Comparison of ENCODE assay signal across 12 cellular contexts in the genomic region with DNA sequence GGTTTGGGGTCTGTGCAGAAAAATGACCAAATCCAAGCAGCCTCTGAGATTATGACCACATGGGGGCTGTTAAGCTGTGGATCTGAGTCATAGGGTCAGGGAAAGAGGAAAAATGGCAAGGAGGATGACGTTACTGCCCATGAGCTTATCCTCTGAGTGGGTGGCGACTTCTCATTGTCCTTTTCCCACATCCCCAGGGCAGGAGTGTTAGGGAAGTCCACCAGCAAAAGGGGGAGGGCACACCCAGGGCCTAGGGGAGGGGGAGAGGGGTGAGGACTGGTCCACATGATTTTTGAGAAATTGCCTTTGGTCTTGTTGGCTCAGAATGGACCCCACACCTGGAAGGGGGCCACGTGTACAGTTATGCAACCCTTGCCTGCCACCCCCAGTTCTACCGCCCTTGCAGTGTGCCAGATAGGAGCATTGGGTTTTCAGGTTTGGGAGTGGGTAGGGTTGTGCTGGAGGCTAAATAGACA. TPM values are rescaled to one million over a fixed set of nuclear protein-coding genes. Genes with fewer than 3 reads are reported as not detected.
DNase-seq lines count a peak whose midpoint lies in the region; ATAC-seq and TF ChIP-seq lines count a peak whose summit lies in the region.
"Had no signal": no experiment of that assay in that cellular context is flagged by ENCODE, and none has a peak within 500 bp of the region (broad histone marks: within the 10 kb centered on the region; RNA-seq: fewer than 3 reads in every experiment).

No MANE protein-coding gene starts in this region.

- POLR2A ChIA-PET in CD4-positive, alpha-beta memory T cell (lab: Charles Lee; ENCODE audit: partially characterized antibody): no interaction called here

- intact Hi-C loops in upper lobe of right lung (cut with DNase I): no loop called here
- intact Hi-C loops in CD4-positive, alpha-beta memory T cell (cut with micrococcal nuclease): no loop called here

- peaks cover 2 to 23% (median 11%) of the 10 kb centered on the region in 4 donors for H3K4me1 Mint-ChIP-seq in CD4-positive, alpha-beta memory T cell
- peaks cover 26% of the 10 kb centered on the region for H3K4me1 Mint-ChIP-seq in activated T-cell treated with anti-CD3 and anti-CD28 coated beads, Interleukin-2, amount 50 U/mL, for 72 hours (ENCODE audit: low read depth)

- peaks cover 47% of the 10 kb centered on the region for H3K4me1 ChIP-seq in upper lobe of right lung
- peaks cover 13% of the 10 kb centered on the region for H3K4me1 ChIP-seq in CD4-positive, alpha-beta memory T cell (ENCODE audit: insufficient read depth, low read length)

- H3K9me3 Mint-ChIP-seq in CD4-positive, alpha-beta memory T cell: no peaks in the 10 kb centered on the region
- H3K9me3 Mint-ChIP-seq in activated T-cell treated with anti-CD3 and anti-CD28 coated beads, Interleukin-2, amount 50 U/mL, for 72 hours: no peaks in the 10 kb centered on the region
- H3K9me3 Mint-ChIP-seq: immature natural killer cell, T-cell had no signal

- H3K4me3 Mint-ChIP-seq in CD4-positive, alpha-beta memory T cell: no peak overlapping the region
- no peak overlapping the region for H3K4me3 Mint-ChIP-seq in activated T-cell treated with anti-CD3 and anti-CD28 coated beads, Interleukin-2, amount 50 U/mL, for 72 hours
- H3K4me3 Mint-ChIP-seq: immature natural killer cell, T-cell had no signal

- no peaks in the 10 kb centered on the region for H3K36me3 Mint-ChIP-seq in CD4-positive, alpha-beta memory T cell
- no peaks in the 10 kb centered on the region for H3K36me3 Mint-ChIP-seq in activated T-cell treated with anti-CD3 and anti-CD28 coated beads, Interleukin-2, amount 50 U/mL, for 72 hours (ENCODE audit: insufficient read depth in 2 of 2)
- H3K36me3 Mint-ChIP-seq: T-cell had no signal

- TF ChIP-seq CTCF in brain microvascular endothelial cell (IDR thresholded peaks at IDR 0.05; ENCODE audit: low read depth, low read length, missing control alignments): peak; percentile 31
- TF ChIP-seq CTCF in kidney epithelial cell (IDR thresholded peaks at IDR 0.05; ENCODE audit: insufficient read depth, low read length, poor library complexity, severe bottlenecking): no peak
- TF ChIP-seq CTCF in upper lobe of right lung (IDR thresholded peaks at IDR 0.05): no peak

- H3K27me3 Mint-ChIP-seq in CD4-positive, alpha-beta memory T cell: peaks cover 20 to 48% of the 10 kb centered on the region in 2 donors
- peaks cover 56% of the 10 kb centered on the region for H3K27me3 Mint-ChIP-seq in activated T-cell treated with anti-CD3 and anti-CD28 coated beads, Interleukin-2, amount 50 U/mL, for 72 hours (ENCODE audit: low read depth)

- DNase-seq in activated CD8-positive, alpha-beta memory T cell treated with anti-CD3 and anti-CD28 coated beads, Interleukin-2, amount 50 U/mL, for 48 hours: peak; percentile 17
- no peak for DNase-seq in activated CD8-positive, alpha-beta memory T cell treated with anti-CD3 and anti-CD28 coated beads for 24 hours
- DNase-seq in brain microvascular endothelial cell (peak; percentile 92), kidney epithelial cell (ENCODE audit: low read depth) (peak; percentile 63), upper lobe of right lung (no peak), NCI-H1694 treated with DMSO at 0.1 percent for 48 hours (lab: John Stamatoyannopoulos, UW) (no peak)
- no peak for DNase-seq in CD4-positive, alpha-beta memory T cell
- no peak for DNase-seq in activated T-cell treated with anti-CD3 and anti-CD28 coated beads, Interleukin-2, amount 50 U/mL, for 72 hours
- DNase-seq: immature natural killer cell, NCI-H1105 treated with DMSO at 0.1 percent for 48 hours, T-cell had no signal

- no peak overlapping the region for H3K27ac Mint-ChIP-seq in CD4-positive, alpha-beta memory T cell
- H3K27ac Mint-ChIP-seq in activated T-cell treated with anti-CD3 and anti-CD28 coated beads, Interleukin-2, amount 50 U/mL, for 72 hours: no peak overlapping the region
- H3K27ac Mint-ChIP-seq: immature natural killer cell had no signal

- H3K4me3 ChIP-seq in brain microvascular endothelial cell (ENCODE audit: low read depth, low read length): peak overlapping the region; percentile 92
- H3K4me3 ChIP-seq in kidney epithelial cell (ENCODE audit: low read depth, low read length): no peak overlapping the region
- no peak overlapping the region for H3K4me3 ChIP-seq in upper lobe of right lung
- no peak overlapping the region for H3K4me3 ChIP-seq in CD4-positive, alpha-beta memory T cell (ENCODE audit: low read length in 2 of 2)

- H3K36me3 ChIP-seq in brain microvascular endothelial cell (replicated peaks) (no peaks in the 10 kb centered on the region), kidney epithelial cell (ENCODE audit: control insufficient read depth, insufficient read depth, low read length) (no peaks in the 10 kb centered on the region), upper lobe of right lung (no peaks in the 10 kb centered on the region)
- no peaks in the 10 kb centered on the region for H3K36me3 ChIP-seq in CD4-positive, alpha-beta memory T cell (ENCODE audit: insufficient read depth, low read length)

- CTCF ChIA-PET in CD4-positive, alpha-beta memory T cell (lab: Charles Lee; ENCODE audit: partially characterized antibody): interaction anchor here (0.6 to 14.6 kb wide), 3 partner anchors 9 to 37 kb away, joined by 3 to 367 read pairs (median 19); no protein-coding TSS in a partner anchor

- in situ Hi-C loops in brain microvascular endothelial cell (cut with HindIII; ENCODE audit: low pct_ligation_motif_present, low sequenced_read_pairs): no loop called here

- H3K27ac ChIP-seq in brain microvascular endothelial cell (peak overlapping the region; percentile 80), upper lobe of right lung (no peak overlapping the region)
- H3K27ac ChIP-seq in CD4-positive, alpha-beta memory T cell (ENCODE audit: low read depth, low read length): no peak overlapping the region
- H3K27ac ChIP-seq: 22Rv1 had no signal

- H3K27me3 ChIP-seq in brain microvascular endothelial cell (replicated peaks): no peaks in the 10 kb centered on the region
- H3K27me3 ChIP-seq in kidney epithelial cell (ENCODE audit: control insufficient read depth, insufficient read depth, low read length): no peaks in the 10 kb centered on the region
- H3K27me3 ChIP-seq in upper lobe of right lung: no peaks in the 10 kb centered on the region
- H3K27me3 ChIP-seq in CD4-positive, alpha-beta memory T cell (ENCODE audit: insufficient read depth, low read length): peaks cover 31% of the 10 kb centered on the region

- H3K9me3 ChIP-seq in upper lobe of right lung: no peaks in the 10 kb centered on the region
- no peaks in the 10 kb centered on the region for H3K9me3 ChIP-seq in CD4-positive, alpha-beta memory T cell (ENCODE audit: control insufficient read depth in 1 of 2, low read length in 2 of 2)

- ATAC-seq in upper lobe of right lung: peak; percentile 18
- ATAC-seq in activated T-cell treated with anti-CD3 and anti-CD28 coated beads, Interleukin-2, amount 50 U/mL, for 72 hours (replicated peaks in 1 of 2): no peak
- ATAC-seq: T-cell had no signal

RNA-seq across cellular contexts. Expression of a gene that starts 2.6 kb away (rescaled TPM):
- total RNA-seq in kidney epithelial cell: 153 and 166 TPM in 2 replicates
- 60.8 TPM for total RNA-seq in upper lobe of right lung
- 1 to 10 TPM; 2.6 to 2.9 TPM for total RNA-seq in CD4-positive, alpha-beta memory T cell
- polyA plus RNA-seq in CD4-positive, alpha-beta memory T cell: not detected
- 1 to 10 TPM in 1 of 2 donors, under 1 TPM in 1; 0.67 to 2.8 TPM for total RNA-seq in activated T-cell treated with anti-CD3 and anti-CD28 coated beads, Interleukin-2, amount 50 U/mL, for 72 hours
- polyA plus RNA-seq: immature natural killer cell had no signal

RNA-seq across cellular contexts. Expression of a gene that starts 53.6 kb away (rescaled TPM):
- total RNA-seq in kidney epithelial cell (96.5 and 99.9 TPM in 2 replicates), upper lobe of right lung (131 TPM)
- total RNA-seq in CD4-positive, alpha-beta memory T cell: 10 to 100 TPM; 36.5 to 36.6 TPM
- 10 to 100 TPM; 33.5 to 39.8 TPM for polyA plus RNA-seq in CD4-positive, alpha-beta memory T cell
- 10 to 100 TPM; 31.6 to 51.0 TPM for total RNA-seq in activated T-cell treated with anti-CD3 and anti-CD28 coated beads, Interleukin-2, amount 50 U/mL, for 72 hours

Comparison
In these comparisons a context has a peak if more than half of its experiments do, and no peak if none do; other contexts are left out.
1. DNase-seq: peak in activated CD8-positive, alpha-beta memory T cell treated with anti-CD3 and anti-CD28 coated beads, Interleukin-2, amount 50 U/mL, for 48 hours (single experiment), brain microvascular endothelial cell (single experiment) and kidney epithelial cell (single experiment); none in activated CD8-positive, alpha-beta memory T cell treated with anti-CD3 and anti-CD28 coated beads for 24 hours (single experiment), upper lobe of right lung (single experiment), NCI-H1694 treated with DMSO at 0.1 percent for 48 hours (single experiment), CD4-positive, alpha-beta memory T cell (0 of 5) and activated T-cell treated with anti-CD3 and anti-CD28 coated beads, Interleukin-2, amount 50 U/mL, for 72 hours (0 of 2).
2. RNA of a gene that starts 2.6 kb away (total RNA-seq): 153 to 166 TPM in kidney epithelial cell and 60.8 TPM in upper lobe of right lung (single experiment); 2.6 to 2.9 TPM in CD4-positive, alpha-beta memory T cell and 0.67 to 2.8 TPM in activated T-cell treated with anti-CD3 and anti-CD28 coated beads, Interleukin-2, amount 50 U/mL, for 72 hours; every median in the first group is over 10 times any median in the second.